8 cellular contexts compared by ENCODE assay signal in the genomic region with DNA sequence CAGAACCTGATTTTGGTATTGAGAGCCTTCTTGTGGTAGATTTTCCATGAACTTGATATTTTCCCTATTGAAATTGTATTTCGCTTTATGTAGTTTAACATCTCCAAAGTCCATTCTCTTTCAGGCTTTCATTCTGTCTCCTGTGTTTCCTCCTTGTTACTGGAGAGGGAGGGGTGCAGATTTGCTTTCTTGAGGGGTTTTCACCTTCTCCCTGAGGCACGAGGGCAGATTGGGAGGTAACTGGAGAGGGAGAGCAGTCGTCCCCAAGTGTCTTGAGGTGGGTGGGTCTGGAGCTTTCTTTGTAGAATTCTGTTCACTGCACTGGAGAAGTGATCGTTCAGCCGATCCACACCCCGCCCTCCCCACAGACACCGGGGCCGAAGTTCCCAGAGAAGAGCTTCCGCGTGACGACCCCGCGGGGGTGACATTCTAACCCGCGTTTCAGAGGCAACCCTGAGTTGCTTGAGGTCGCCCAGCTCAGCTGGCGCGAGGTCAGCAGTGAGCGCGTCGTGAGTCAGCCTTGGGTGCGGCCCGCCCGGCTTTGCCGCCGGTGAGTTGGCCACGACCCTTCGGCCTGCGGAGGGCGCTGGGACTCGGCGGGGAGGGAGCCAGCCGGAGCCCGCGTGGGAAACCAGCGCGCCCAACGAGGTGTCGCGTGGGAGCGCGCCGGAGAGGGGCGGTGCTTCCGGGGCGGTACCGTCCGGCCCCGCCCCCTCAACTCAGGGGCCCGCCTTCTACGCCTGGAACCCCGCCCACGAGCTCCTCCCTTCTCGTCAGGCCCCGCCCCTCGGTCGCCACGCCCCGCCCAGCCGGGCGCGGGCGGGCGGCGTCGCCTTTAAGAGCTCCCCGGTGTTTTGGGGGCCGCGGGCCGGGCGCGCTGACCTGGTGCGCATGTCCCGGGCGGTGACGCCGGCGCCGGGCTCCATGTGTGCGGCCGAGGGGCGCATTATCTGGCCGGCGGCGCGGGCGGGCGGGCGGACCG. TPM values are rescaled to one million over a fixed set of nuclear protein-coding genes. Genes with fewer than 3 reads are reported as not detected.
DNase-seq lines count a peak whose midpoint lies in the region; ATAC-seq and TF ChIP-seq lines count a peak whose summit lies in the region.

A gene with protein sequence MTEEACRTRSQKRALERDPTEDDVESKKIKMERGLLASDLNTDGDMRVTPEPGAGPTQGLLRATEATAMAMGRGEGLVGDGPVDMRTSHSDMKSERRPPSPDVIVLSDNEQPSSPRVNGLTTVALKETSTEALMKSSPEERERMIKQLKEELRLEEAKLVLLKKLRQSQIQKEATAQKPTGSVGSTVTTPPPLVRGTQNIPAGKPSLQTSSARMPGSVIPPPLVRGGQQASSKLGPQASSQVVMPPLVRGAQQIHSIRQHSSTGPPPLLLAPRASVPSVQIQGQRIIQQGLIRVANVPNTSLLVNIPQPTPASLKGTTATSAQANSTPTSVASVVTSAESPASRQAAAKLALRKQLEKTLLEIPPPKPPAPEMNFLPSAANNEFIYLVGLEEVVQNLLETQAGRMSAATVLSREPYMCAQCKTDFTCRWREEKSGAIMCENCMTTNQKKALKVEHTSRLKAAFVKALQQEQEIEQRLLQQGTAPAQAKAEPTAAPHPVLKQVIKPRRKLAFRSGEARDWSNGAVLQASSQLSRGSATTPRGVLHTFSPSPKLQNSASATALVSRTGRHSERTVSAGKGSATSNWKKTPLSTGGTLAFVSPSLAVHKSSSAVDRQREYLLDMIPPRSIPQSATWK (plus strand): TSS at position 797 of the 982 bp plus-strand sequence. CDS start 59,671 bp downstream, outside the sequence.

- CTCF ChIA-PET in PC-3 (lab: Charles Lee), result interaction anchor here (0.7 to 1.1 kb wide), 3 partner anchors 20 to 41 kb away, joined by 3 to 4 read pairs (median 4); no protein-coding TSS in a partner anchor

- peaks cover 30% of the 10 kb centered on the region for H3K36me3 Mint-ChIP-seq in activated T-cell treated with anti-CD3 and anti-CD28 coated beads, Interleukin-2, amount 50 U/mL, for 24 hours (ENCODE audit: low read depth)

- TF ChIP-seq POLR2A in erythroblast (IDR thresholded peaks at IDR 0.05; ENCODE audit: low read length), result peak; percentile 48

- H3K4me1 ChIP-seq in HUES6 (ENCODE audit: control insufficient read depth, insufficient read depth, low read length) (peaks cover 47% of the 10 kb centered on the region), PC-3 (ENCODE audit: insufficient read depth, low read length) (peaks cover 51% of the 10 kb centered on the region), muscle layer of colon (ENCODE audit: insufficient read depth, low read length) (peaks cover 27% of the 10 kb centered on the region)

- peaks cover 37% of the 10 kb centered on the region for H4K20me1 ChIP-seq in PC-3 (ENCODE audit: low read length)

- H3K36me3 ChIP-seq in HUES6 (ENCODE audit: control insufficient read depth, insufficient read depth, low read length) (no peaks in the 10 kb centered on the region), PC-3 (ENCODE audit: low read depth, low read length) (no peaks in the 10 kb centered on the region), muscle layer of colon (ENCODE audit: insufficient read depth, low read length) (no peaks in the 10 kb centered on the region)

- H3K9me3 ChIP-seq in HUES6 (ENCODE audit: control insufficient read depth, insufficient read depth, low read depth, low read length), result no peaks in the 10 kb centered on the region
- H3K9me3 ChIP-seq in PC-3 (ENCODE audit: low read length), result no peaks in the 10 kb centered on the region
- H3K9me3 ChIP-seq in muscle layer of colon (ENCODE audit: low read length), result no peaks in the 10 kb centered on the region

- intact Hi-C loops in PC-3 (cut with micrococcal nuclease), result loop anchor here (1.0 kb wide), 1 partner anchor 20 kb away; no protein-coding TSS in a partner anchor

- H3K4me1 Mint-ChIP-seq in activated T-cell treated with anti-CD3 and anti-CD28 coated beads, Interleukin-2, amount 50 U/mL, for 24 hours (ENCODE audit: low read depth), result peaks cover 68% of the 10 kb centered on the region

- H3K27me3 Mint-ChIP-seq in activated T-cell treated with anti-CD3 and anti-CD28 coated beads, Interleukin-2, amount 50 U/mL, for 24 hours, result no peaks in the 10 kb centered on the region

- no peaks in the 10 kb centered on the region for H3K27me3 ChIP-seq in HUES6 (ENCODE audit: control insufficient read depth, insufficient read depth, low read length)
- H3K27me3 ChIP-seq in PC-3 (ENCODE audit: low read length), result no peaks in the 10 kb centered on the region
- H3K27me3 ChIP-seq in muscle layer of colon (ENCODE audit: control insufficient read depth in 1 of 2, insufficient read depth in 2 of 2, low read length in 2 of 2), result no peaks in the 10 kb centered on the region

- peak within 1 kb of the TSS; percentile 49 for H2AFZ ChIP-seq in PC-3 (ENCODE audit: low read length)

- peaks cover 75% of the 10 kb centered on the region for H3K79me2 ChIP-seq in PC-3 (ENCODE audit: low read length)

- peak within 1 kb of the TSS; percentile 97 for H3K4me3 Mint-ChIP-seq in activated T-cell treated with anti-CD3 and anti-CD28 coated beads, Interleukin-2, amount 50 U/mL, for 24 hours

- peaks cover 5% of the 10 kb centered on the region for H3F3A ChIP-seq in PC-3 (ENCODE audit: low read length, unreplicated experiment)

- BruUV-seq in PC-3 (replicated peaks; lab: Mats Ljungman, UMichigan), result TSS peak; percentile 91

- ATAC-seq in GM21423 (IDR thresholded peaks at IDR 0.05; ENCODE audit: unreplicated experiment) (peak; percentile 76), PC-3 (peak; percentile 76)

- H3K4me3 ChIP-seq in HUES6 (ENCODE audit: low read depth, low read length) (peak within 1 kb of the TSS; percentile 91), PC-3 (ENCODE audit: low read length) (peak within 1 kb of the TSS; percentile 85), muscle layer of colon (ENCODE audit: low read depth in 1 of 2, low read length in 2 of 2) (peak within 1 kb of the TSS; percentile 58 to 79)

- no peaks in the 10 kb centered on the region for H3K9me3 Mint-ChIP-seq in activated T-cell treated with anti-CD3 and anti-CD28 coated beads, Interleukin-2, amount 50 U/mL, for 24 hours

- H3K27ac ChIP-seq in HUES6 (ENCODE audit: low read depth, low read length), result peak within 1 kb of the TSS; percentile 94; the same call in 1 of the 2 replicates
- peak within 1 kb of the TSS; percentile 85 for H3K27ac ChIP-seq in PC-3 (ENCODE audit: low read length)
- peak within 1 kb of the TSS; percentile 85 for H3K27ac ChIP-seq in muscle layer of colon (ENCODE audit: low read depth, low read length)

- POLR2A ChIA-PET in PC-3 (lab: Charles Lee; ENCODE audit: unreplicated experiment), result interaction anchor here (0.5 to 1.0 kb wide), 4 partner anchors 20 to 1685 kb away, joined by 3 to 10 read pairs (median 8); no protein-coding TSS in a partner anchor

- H3K9ac ChIP-seq in HUES6 (ENCODE audit: low read length) (peak within 1 kb of the TSS; percentile 82), PC-3 (ENCODE audit: low read length) (peak within 1 kb of the TSS; percentile 88), muscle layer of colon (ENCODE audit: low read length) (peak within 1 kb of the TSS; percentile 89)

- DNase-seq in DMS 273 treated with DMSO at 0.1 percent for 48 hours (lab: John Stamatoyannopoulos, UW), result peak; percentile 37
- DNase-seq in PC-3, result peak; percentile 95
- peak; percentile 96 for DNase-seq in activated T-cell treated with anti-CD3 and anti-CD28 coated beads, Interleukin-2, amount 50 U/mL, for 24 hours
- DNase-seq in erythroblast (lab: John Stamatoyannopoulos, UW), result peak; percentile 97 to 98
- peak; percentile 90 to 91 for DNase-seq in stimulated activated CD8-positive, alpha-beta memory T cell treated with anti-CD3 and anti-CD28 coated beads, Interleukin-7, amount 100 ng/mL, for 1 hour (ENCODE audit: low read depth in 2 of 2)

- peak; percentile 33; the same call in 1 of the 2 replicates for TF ChIP-seq CTCF in PC-3 (conservative IDR thresholded peaks at IDR 0.05; ENCODE audit: low read depth, low read length)

- peak within 1 kb of the TSS; percentile 98 for H3K4me2 ChIP-seq in PC-3 (ENCODE audit: low read length)

- no peaks in the 10 kb centered on the region for H3K9me2 ChIP-seq in PC-3 (replicated peaks; ENCODE audit: low read length)

- H3K27ac Mint-ChIP-seq in activated T-cell treated with anti-CD3 and anti-CD28 coated beads, Interleukin-2, amount 50 U/mL, for 24 hours, result peak within 1 kb of the TSS; percentile 97

RNA-seq across cellular contexts. Expression of the gene that starts here (rescaled TPM):
- total RNA-seq in PC-3 (2014; rRNA removed), result 104 and 143 TPM in 2 replicates

Comparison
In these comparisons a context has a peak if more than half of its experiments do, and no peak if none do; other contexts are left out.
1. Peak in every context shown above with its lines: DNase-seq, ATAC-seq, H3K4me3 ChIP-seq and H3K27ac ChIP-seq.
2. DNase-seq: peak in every context shown above with its lines; median percentile 98 in erythroblast; 96 in activated T-cell treated with anti-CD3 and anti-CD28 coated beads, Interleukin-2, amount 50 U/mL, for 24 hours; 95 in PC-3; 90 in stimulated activated CD8-positive, alpha-beta memory T cell treated with anti-CD3 and anti-CD28 coated beads, Interleukin-7, amount 100 ng/mL, for 1 hour; 37 in DMS 273 treated with DMSO at 0.1 percent for 48 hours.